17 cellular contexts compared by ENCODE assay signal in the genomic region with DNA sequence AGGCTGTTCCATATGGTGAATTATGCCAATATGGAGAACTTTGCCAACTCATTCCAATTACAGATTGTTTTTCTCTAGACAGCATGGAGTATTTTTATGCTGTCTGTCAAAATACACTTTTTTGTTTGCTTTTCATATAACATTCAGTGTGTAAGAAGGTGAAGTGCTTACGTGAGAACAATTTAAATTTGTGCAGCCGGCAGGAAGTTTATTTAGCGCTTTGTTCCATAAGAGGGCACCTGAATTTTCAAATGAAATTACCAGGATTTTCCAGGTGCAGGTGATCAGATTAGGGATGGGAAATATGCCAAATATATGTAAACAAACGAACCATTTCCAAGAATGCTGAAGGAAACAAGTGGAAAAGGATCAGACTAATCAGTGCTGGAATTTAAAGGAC. TPM values are rescaled to one million over a fixed set of nuclear protein-coding genes. Genes with fewer than 3 reads are reported as not detected.
DNase-seq lines count a peak whose midpoint lies in the region; ATAC-seq and TF ChIP-seq lines count a peak whose summit lies in the region.
"Had no signal": no experiment of that assay in that cellular context is flagged by ENCODE, and none has a peak within 500 bp of the region (broad histone marks: within the 10 kb centered on the region; RNA-seq: fewer than 3 reads in every experiment).

No MANE protein-coding gene starts in this region.

- no peaks in the 10 kb centered on the region for H3K36me3 ChIP-seq in body of pancreas (replicated peaks in 1 of 2; ENCODE audit: insufficient read depth in 1 of 2, low read depth in 2 of 2)
- H3K36me3 ChIP-seq: BLaER1 had no signal

- ATAC-seq in body of pancreas: peak; percentile 21
- ATAC-seq in HG03457 (IDR thresholded peaks at IDR 0.05; ENCODE audit: unreplicated experiment): no peak
- no peak for ATAC-seq in stimulated activated naive CD8-positive, alpha-beta T cell treated with anti-CD3 and anti-CD28 coated beads, Interleukin-15, Interleukin-2, amounts not matched to agents 100 U/mL and 50 U/mL, for 24 hours
- ATAC-seq: GM12878 had no signal

- peak overlapping the region in 2 of 4 donors; percentile 9 to 34 for H3K27ac ChIP-seq in body of pancreas
- H3K27ac ChIP-seq: BLaER1, PC-9 had no signal

- DNase-seq in NCI-H1092 (lab: John Stamatoyannopoulos, UW): peak; percentile 23
- peak; percentile 70 for DNase-seq in NCI-H146 treated with DMSO at 0.1 percent for 48 hours (lab: John Stamatoyannopoulos, UW; ENCODE audit: unreplicated experiment)
- DNase-seq in NCI-H510A (lab: John Stamatoyannopoulos, UW): peak; percentile 22
- DNase-seq in body of pancreas: peak in 3 of 4 donors; percentile 6 to 47 (median 10)
- DNase-seq in cerebellar cortex (ENCODE audit: low spot score): no peak
- no peak for DNase-seq in stimulated activated naive CD8-positive, alpha-beta T cell treated with anti-CD3 and anti-CD28 coated beads, Interleukin-15, Interleukin-2, amounts not matched to agents 100 U/mL and 50 U/mL, for 24 hours
- DNase-seq: CD8-positive, alpha-beta memory T cell; H9; IMR-90; NCI-H1930; NCI-H524 treated with DMSO at 0.1 percent for 48 hours; PC-9; SK-N-SH; T-helper 1 cell had no signal

- intact Hi-C loops in body of pancreas (cut with DNase I): no loop called here

- no peaks in the 10 kb centered on the region for H3K4me1 ChIP-seq in body of pancreas
- H3K4me1 ChIP-seq: BLaER1 had no signal

- WGBS in body of pancreas, 2 donors: 23 to 29% methylated on average over 4 of the region's 4 CpGs

- TF ChIP-seq POLR2A in body of pancreas (IDR thresholded peaks at IDR 0.05): no peak

- TF ChIP-seq CTCF in body of pancreas (IDR thresholded peaks at IDR 0.05): peak in 1 of 7 experiments; percentile 7

- no peaks in the 10 kb centered on the region for H3K27me3 ChIP-seq in body of pancreas
- H3K27me3 ChIP-seq: BLaER1 had no signal

- H3K4me3 ChIP-seq in body of pancreas: no peak overlapping the region
- H3K4me3 ChIP-seq: BLaER1, GM12878, PC-9 had no signal

- H3K9me3 ChIP-seq in body of pancreas: no peaks in the 10 kb centered on the region
- H3K9me3 ChIP-seq: BLaER1, SK-N-SH had no signal

RNA-seq across cellular contexts. Expression of a gene that starts 54.9 kb away (rescaled TPM):
- 10 to 100 TPM in 1 of 2 donors, under 1 TPM in 1; under 0.01 to 20.5 TPM for total RNA-seq in body of pancreas
- total RNA-seq: CD8-positive, alpha-beta memory T cell had no signal

Comparison
In these comparisons a context has a peak if more than half of its experiments do, and no peak if none do; other contexts are left out.
1. DNase-seq: peak in NCI-H1092 (single experiment), NCI-H146 treated with DMSO at 0.1 percent for 48 hours (single experiment), NCI-H510A (single experiment) and body of pancreas (3 of 4); none in cerebellar cortex (single experiment) and stimulated activated naive CD8-positive, alpha-beta T cell treated with anti-CD3 and anti-CD28 coated beads, Interleukin-15, Interleukin-2, amounts not matched to agents 100 U/mL and 50 U/mL, for 24 hours (single experiment).